Comparison of ENCODE assay signal across 1 cellular context in genomic region chr2:61182059-61182383, GRCh38.
TF ChIP-seq lines count a peak whose summit lies in the region.

No MANE protein-coding gene starts in this region.

TF ChIP-seq in SK-N-SH, 30 proteins besides CTCF, POLR2A, EP300 and RAD21 (continued from another document):
- TF ChIP-seq TAF1 (IDR thresholded peaks at IDR 0.05; ENCODE audit: borderline replicate concordance, low read depth, low read length): no peak
- no peak for TF ChIP-seq RXRA (IDR thresholded peaks at IDR 0.05; ENCODE audit: borderline replicate concordance, low read depth)
- no peak for TF ChIP-seq TCF12 (IDR thresholded peaks at IDR 0.05)
- no peak for TF ChIP-seq FOSL2 (IDR thresholded peaks at IDR 0.05; ENCODE audit: borderline replicate concordance, low read depth)
- TF ChIP-seq RCOR1 (IDR thresholded peaks at IDR 0.05; ENCODE audit: low read length): no peak
